ENCODE assay signal across 8 cellular contexts in genomic region chr17:28406478-28406824, GRCh38. TPM values are rescaled to one million over a fixed set of nuclear protein-coding genes. Genes with fewer than 3 reads are reported as not detected.
DNase-seq lines count a peak whose midpoint lies in the region; ATAC-seq and TF ChIP-seq lines count a peak whose summit lies in the region.

No MANE protein-coding gene starts in this region.

- intact Hi-C loops in prostate gland (cut with DNase I), result no loop called here

- H3K4me3 ChIP-seq in gastroesophageal sphincter (peak overlapping the region; percentile 62 to 89), prostate gland (peak overlapping the region; percentile 53 to 65)

- H3K9me3 ChIP-seq in gastroesophageal sphincter (no peaks in the 10 kb centered on the region), prostate gland (no peaks in the 10 kb centered on the region)

- H3K36me3 Mint-ChIP-seq in activated naive CD4-positive, alpha-beta T cell treated with anti-CD3 and anti-CD28 coated beads, Interleukin-2, amount 10 ng/mL, durations not matched to agents 7 days and 5 days, result no peaks in the 10 kb centered on the region

- H3K36me3 ChIP-seq in gastroesophageal sphincter, result peaks cover 0 to 21% of the 10 kb centered on the region in 2 donors
- peaks cover 0 to 9% of the 10 kb centered on the region in 2 donors for H3K36me3 ChIP-seq in prostate gland

- peak overlapping the region in 3 of 4 donors; percentile 55 to 70 (median 63) for H3K27ac ChIP-seq in gastroesophageal sphincter
- peak overlapping the region in 1 of 2 donors; percentile 33 for H3K27ac ChIP-seq in prostate gland

- DNase-seq in activated naive CD4-positive, alpha-beta T cell treated with anti-CD3 and anti-CD28 coated beads, Interleukin-2, amount 10 ng/mL, durations not matched to agents 7 days and 5 days, result no peak
- no peak for DNase-seq in activated naive CD4-positive, alpha-beta T cell (lab: John Stamatoyannopoulos, UW)
- peak; percentile 54 for DNase-seq in SW480 (ENCODE audit: low spot score)
- DNase-seq in prostate gland (ENCODE audit: low spot score), result no peak
- DNase-seq in C1 segment of cervical spinal cord (lab: John Stamatoyannopoulos, UW), result no peak
- no peak for DNase-seq in dermis blood vessel endothelial cell
- no peak for DNase-seq in NCI-H2081 treated with DMSO at 0.1 percent for 48 hours (lab: John Stamatoyannopoulos, UW)

- peaks cover 42% of the 10 kb centered on the region for H3K27me3 Mint-ChIP-seq in activated naive CD4-positive, alpha-beta T cell treated with anti-CD3 and anti-CD28 coated beads, Interleukin-2, amount 10 ng/mL, durations not matched to agents 7 days and 5 days

- no peak overlapping the region for H3K27ac Mint-ChIP-seq in activated naive CD4-positive, alpha-beta T cell treated with anti-CD3 and anti-CD28 coated beads, Interleukin-2, amount 10 ng/mL, durations not matched to agents 7 days and 5 days

- TF ChIP-seq CTCF in gastroesophageal sphincter (IDR thresholded peaks at IDR 0.05), result no peak
- TF ChIP-seq CTCF in prostate gland (IDR thresholded peaks at IDR 0.05), result no peak

- H3K9me3 Mint-ChIP-seq in activated naive CD4-positive, alpha-beta T cell treated with anti-CD3 and anti-CD28 coated beads, Interleukin-2, amount 10 ng/mL, durations not matched to agents 7 days and 5 days, result no peaks in the 10 kb centered on the region

- peak; percentile 46 for ATAC-seq in gastroesophageal sphincter

- 21 to 40% methylated on average over 1 to 7 of the region's 9 CpGs for WGBS in gastroesophageal sphincter (ENCODE audit: low coverage in 1 of 2), 2 donors
- 25% methylated on average over 9 of the region's 9 CpGs for WGBS in prostate gland

- peaks cover 12% of the 10 kb centered on the region for H3K4me1 Mint-ChIP-seq in activated naive CD4-positive, alpha-beta T cell treated with anti-CD3 and anti-CD28 coated beads, Interleukin-2, amount 10 ng/mL, durations not matched to agents 7 days and 5 days

- H3K4me3 Mint-ChIP-seq in activated naive CD4-positive, alpha-beta T cell treated with anti-CD3 and anti-CD28 coated beads, Interleukin-2, amount 10 ng/mL, durations not matched to agents 7 days and 5 days, result peak overlapping the region; percentile 62

- CTCF ChIA-PET in activated naive CD4-positive, alpha-beta T cell treated with anti-CD3 and anti-CD28 coated beads, Interleukin-2, amount 10 ng/mL, durations not matched to agents 7 days and 5 days (lab: Charles Lee), result interaction anchor here (2.3 kb wide), 1 partner anchor 11 kb away, joined by 6 read pairs; no protein-coding TSS in a partner anchor

- H3K27me3 ChIP-seq in gastroesophageal sphincter (peaks cover 7% of the 10 kb centered on the region), prostate gland (replicated peaks; ENCODE audit: insufficient read depth) (no peaks in the 10 kb centered on the region)

- peaks cover 3 to 24% (median 8%) of the 10 kb centered on the region in 3 donors for H3K4me1 ChIP-seq in gastroesophageal sphincter
- peaks cover 2% of the 10 kb centered on the region for H3K4me1 ChIP-seq in prostate gland (replicated peaks)

- no peak for TF ChIP-seq EP300 in gastroesophageal sphincter (IDR thresholded peaks at IDR 0.05)

- TF ChIP-seq POLR2A in gastroesophageal sphincter (IDR thresholded peaks at IDR 0.05), result no peak
- no peak for TF ChIP-seq POLR2A in prostate gland (IDR thresholded peaks at IDR 0.05)

RNA-seq across cellular contexts. Expression of gene SLC46A1, which starts 0.4 kb away (rescaled TPM):
- total RNA-seq in gastroesophageal sphincter, result 1 to 10 TPM; 7.9 to 9.7 (median 8.4) TPM
- total RNA-seq in prostate gland, result 10 to 100 TPM; 14.9 to 20.1 TPM
- 1.9 and 2.9 TPM in 2 replicates for total RNA-seq in dermis blood vessel endothelial cell

RNA-seq across cellular contexts. Expression of gene SARM1, which starts 35.0 kb away (rescaled TPM):
- 10 to 100 TPM in 3 of 4 donors, 1 to 10 TPM in 1; 9.0 to 26.2 (median 20.6) TPM for total RNA-seq in gastroesophageal sphincter
- 10 to 100 TPM; 20.6 to 21.4 TPM for total RNA-seq in prostate gland
- 4.2 and 5.1 TPM in 2 replicates for total RNA-seq in dermis blood vessel endothelial cell

RNA-seq across cellular contexts. Expression of gene VTN, which starts 36.3 kb away (rescaled TPM):
- under 1 TPM in 3 of 4 donors, not detected in 1; 0.27 to 0.47 (median 0.27) TPM for total RNA-seq in gastroesophageal sphincter
- total RNA-seq in prostate gland, result 10 to 100 TPM in 1 of 2 donors, under 1 TPM in 1; 0.14 to 57.8 TPM
- total RNA-seq in dermis blood vessel endothelial cell, result 0.14 and 0.34 TPM in 2 replicates

RNA-seq across cellular contexts. Expression of gene SEBOX, which starts 41.5 kb away (rescaled TPM):
- total RNA-seq in gastroesophageal sphincter, result not detected
- not detected for total RNA-seq in prostate gland
- not detected in 2 replicates for total RNA-seq in dermis blood vessel endothelial cell

RNA-seq across cellular contexts. Expression of gene POLDIP2, which starts 49.1 kb away (rescaled TPM):
- total RNA-seq in gastroesophageal sphincter (100 to 1,000 TPM in 1 of 4 donors, 10 to 100 TPM in 3; 71.1 to 108 (median 77.8) TPM), prostate gland (100 to 1,000 TPM in 1 of 2 donors, 10 to 100 TPM in 1; 94.4 to 140 TPM), dermis blood vessel endothelial cell (69.4 and 92.4 TPM in 2 replicates)
